ENCODE assay signal across 8 cellular contexts in the genomic region with DNA sequence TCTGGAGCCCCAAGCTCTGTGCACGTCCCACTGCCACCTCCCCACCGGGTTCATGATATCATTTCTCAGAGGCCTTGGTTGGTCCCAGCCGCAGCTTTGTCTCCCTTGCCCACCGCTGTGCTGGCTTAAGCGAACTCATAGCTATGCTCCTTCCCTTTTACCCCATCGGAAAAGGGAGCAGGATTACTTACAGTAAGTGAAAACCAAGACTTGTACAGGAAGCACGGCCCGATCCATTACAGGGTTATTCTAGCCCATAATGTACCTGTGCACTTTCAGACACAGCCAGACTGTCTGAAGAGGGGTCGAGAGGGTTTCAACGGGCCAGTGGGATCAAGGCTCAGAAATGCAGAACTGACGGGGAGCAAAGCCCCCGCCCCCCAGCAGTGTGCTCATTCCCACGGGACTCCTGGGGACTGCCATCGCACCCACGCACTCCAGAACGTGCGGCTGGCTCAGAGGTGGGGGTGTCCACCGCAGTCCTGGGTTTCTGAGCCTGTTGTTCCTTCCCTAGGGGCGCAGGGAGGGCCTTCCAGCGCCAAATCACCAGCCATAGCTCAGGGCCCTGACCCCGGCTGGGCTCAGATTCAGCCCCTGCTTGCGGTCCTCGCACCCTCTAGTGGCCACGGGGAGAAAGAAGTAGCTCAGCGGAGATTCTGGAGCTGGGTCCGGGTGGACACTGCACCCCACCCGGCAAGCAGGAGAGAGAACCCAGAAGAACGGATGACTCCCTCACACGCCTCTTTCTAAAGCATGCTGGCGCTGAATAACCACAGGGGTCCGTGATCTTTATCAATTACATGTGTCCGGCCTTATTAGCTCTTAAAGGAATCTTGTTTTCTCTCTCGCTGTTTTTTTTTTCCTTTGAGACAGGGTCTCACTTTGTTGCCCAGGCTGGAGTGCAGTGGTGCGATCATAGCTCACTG. TPM values are rescaled to one million over a fixed set of nuclear protein-coding genes. Genes with fewer than 3 reads are reported as not detected.
DNase-seq lines count a peak whose midpoint lies in the region; ATAC-seq and TF ChIP-seq lines count a peak whose summit lies in the region.

No MANE protein-coding gene starts in this region.

- peak; percentile 81 for TF ChIP-seq RAD21 in IMR-90 (IDR thresholded peaks at IDR 0.05; ENCODE audit: low read length)
- peak; percentile 89 for TF ChIP-seq RAD21 in SK-N-SH (IDR thresholded peaks at IDR 0.05; ENCODE audit: low read length)

- H3K23ac ChIP-seq in IMR-90 (ENCODE audit: low read depth, low read length), result no peak overlapping the region

- H3K18ac ChIP-seq in IMR-90 (ENCODE audit: low read depth, low read length), result no peak overlapping the region

- no peaks in the 10 kb centered on the region for H3K36me3 Mint-ChIP-seq in activated naive CD4-positive, alpha-beta T cell treated with anti-CD3 and anti-CD28 coated beads, Interleukin-2, amount 50 U/mL, for 72 hours

- H3K4me3 ChIP-seq in IMR-90 (ENCODE audit: insufficient read depth, low read depth, low read length) (no peak overlapping the region), SK-N-SH (ENCODE audit: low read depth in 2 of 2, low read length in 1 of 2) (peak overlapping the region in 1 of 2 experiments; percentile 52; a peak in 1 of 4 replicates), cardiac muscle cell (no peak overlapping the region), psoas muscle (peak overlapping the region; percentile 56)

- peak; percentile 30; the same call in 1 of the 2 replicates for TF ChIP-seq POLR2A in IMR-90 (IDR thresholded peaks at IDR 0.05; ENCODE audit: low read depth, low read length)

- dilution Hi-C loops in IMR-90 (cut with HindIII; ENCODE audit: low sequenced_read_pairs, unreplicated experiment), result no loop called here

- no peaks in the 10 kb centered on the region for H3K9me3 ChIP-seq in IMR-90 (ENCODE audit: control insufficient read depth, insufficient read depth, low read length)
- no peaks in the 10 kb centered on the region for H3K9me3 ChIP-seq in SK-N-SH
- H3K9me3 ChIP-seq in cardiac muscle cell (ENCODE audit: low read depth), result no peaks in the 10 kb centered on the region
- H3K9me3 ChIP-seq in psoas muscle, result no peaks in the 10 kb centered on the region

- H3K4me2 ChIP-seq in IMR-90 (ENCODE audit: low read depth, low read length), result peak overlapping the region; percentile 44; the same call in 1 of the 2 replicates
- H3K4me2 ChIP-seq in SK-N-SH, result peak overlapping the region; percentile 50

- H3K9me3 Mint-ChIP-seq in activated naive CD4-positive, alpha-beta T cell treated with anti-CD3 and anti-CD28 coated beads, Interleukin-2, amount 50 U/mL, for 72 hours, result no peaks in the 10 kb centered on the region

- no peak overlapping the region for H3K56ac ChIP-seq in IMR-90 (ENCODE audit: extremely low read depth, insufficient read depth, low read length)

- peak; percentile 76 for TF ChIP-seq CTCF in IMR-90 (conservative IDR thresholded peaks at IDR 0.05; ENCODE audit: low read depth, low read length)
- peak; percentile 81 for TF ChIP-seq CTCF in SK-N-SH (IDR thresholded peaks at IDR 0.05)
- peak; percentile 88 for TF ChIP-seq CTCF in cardiac muscle cell (IDR thresholded peaks at IDR 0.05; ENCODE audit: low read depth, low read length)
- TF ChIP-seq CTCF in psoas muscle (IDR thresholded peaks at IDR 0.05), result peak; percentile 87

- H3K4ac ChIP-seq in IMR-90 (ENCODE audit: low read depth, low read length), result no peak overlapping the region

- H4K91ac ChIP-seq in IMR-90 (ENCODE audit: insufficient read depth, low read depth, low read length), result no peak overlapping the region

- H4K5ac ChIP-seq in IMR-90 (ENCODE audit: low read depth, low read length), result no peak overlapping the region

- no peaks in the 10 kb centered on the region for H4K20me1 ChIP-seq in IMR-90 (ENCODE audit: insufficient read depth, low read length)
- H4K20me1 ChIP-seq in SK-N-SH (ENCODE audit: insufficient read depth), result no peaks in the 10 kb centered on the region

- H3K27me3 ChIP-seq in IMR-90 (ENCODE audit: control insufficient read depth, insufficient read depth, low read length) (no peaks in the 10 kb centered on the region), SK-N-SH (ENCODE audit: insufficient read depth) (no peaks in the 10 kb centered on the region), cardiac muscle cell (no peaks in the 10 kb centered on the region), psoas muscle (ENCODE audit: insufficient read depth in 3 of 3, low read length in 2 of 3) (no peaks in the 10 kb centered on the region)

- no peaks in the 10 kb centered on the region for H3K9me1 ChIP-seq in IMR-90 (ENCODE audit: insufficient read depth, low read length)

- no peak overlapping the region for H2BK20ac ChIP-seq in IMR-90 (ENCODE audit: low read depth, low read length)

- DNase-seq in COLO829 (ENCODE audit: low spot score) (peak; percentile 72), IMR-90 (peak; percentile 56), SK-N-SH (peak; percentile 94), cardiac muscle cell (ENCODE audit: low read depth in 1 of 2, low spot score in 1 of 2) (peak; percentile 78 to 85), psoas muscle (peak; percentile 79 to 82), ureter (ENCODE audit: low spot score) (peak; percentile 70)
- DNase-seq in activated naive CD4-positive, alpha-beta T cell treated with anti-CD3 and anti-CD28 coated beads, Interleukin-2, amount 50 U/mL, for 72 hours (ENCODE audit: low spot score in 2 of 2), result peak; percentile 67 to 74

- no TSS peak for BruUV-seq in IMR-90 (replicated peaks; lab: Mats Ljungman, UMichigan)

- H3F3A ChIP-seq in SK-N-SH (replicated peaks; ENCODE audit: insufficient read depth), result no peaks in the 10 kb centered on the region

- H2AK5ac ChIP-seq in IMR-90 (ENCODE audit: low read depth, low read length), result no peak overlapping the region

- no peak overlapping the region for H3K14ac ChIP-seq in IMR-90 (replicated peaks; ENCODE audit: low read depth, low read length)

- no peak overlapping the region for H3K9ac ChIP-seq in IMR-90 (ENCODE audit: low read depth, low read length)
- H3K9ac ChIP-seq in SK-N-SH, result no peak overlapping the region

- no peak overlapping the region for H2BK120ac ChIP-seq in IMR-90 (ENCODE audit: low read depth, low read length)

- peaks cover 0 to 5% of the 10 kb centered on the region in 2 experiments; a peak in 1 of 4 replicates for H3K79me1 ChIP-seq in IMR-90 (ENCODE audit: low read depth in 1 of 2, low read length in 2 of 2)

- H3K4me1 ChIP-seq in IMR-90 (ENCODE audit: control insufficient read depth, insufficient read depth, low read length), result peaks cover 2% of the 10 kb centered on the region; the same call in 1 of the 2 replicates
- H3K4me1 ChIP-seq in SK-N-SH (ENCODE audit: control insufficient read depth in 1 of 2, insufficient read depth in 2 of 2, low read depth in 1 of 2, low read length in 1 of 2), result peaks cover 0 to 3% of the 10 kb centered on the region in 2 experiments; a peak in 1 of 4 replicates
- no peaks in the 10 kb centered on the region for H3K4me1 ChIP-seq in cardiac muscle cell (ENCODE audit: low read depth)
- no peaks in the 10 kb centered on the region for H3K4me1 ChIP-seq in psoas muscle

- peak overlapping the region; percentile 95 for H2AFZ ChIP-seq in IMR-90 (replicated peaks; ENCODE audit: low read length, poor library complexity)
- peak overlapping the region; percentile 42; the same call in 1 of the 2 replicates for H2AFZ ChIP-seq in SK-N-SH (ENCODE audit: low read depth)

- H3K9me2 ChIP-seq in SK-N-SH, result no peaks in the 10 kb centered on the region

- in situ Hi-C loops in IMR-90 (cut with MboI; ENCODE audit: low sequenced_read_pairs), result loop anchor here (5.0 to 25.0 kb wide), 3 partner anchors 101 to 1504 kb away; a partner anchor contains a TSS

- no peak overlapping the region for H2BK5ac ChIP-seq in IMR-90 (ENCODE audit: low read depth, low read length, poor library complexity, severe bottlenecking)

- ATAC-seq in GM21367 (IDR thresholded peaks at IDR 0.05; ENCODE audit: unreplicated experiment) (peak; percentile 86), IMR-90 (ENCODE audit: low read depth) (peak; percentile 97), psoas muscle (peak; percentile 90 to 98 (median 94))
- peak; percentile 91 to 98 for ATAC-seq in activated naive CD4-positive, alpha-beta T cell treated with anti-CD3 and anti-CD28 coated beads, Interleukin-2, amount 50 U/mL, for 72 hours

- H3K36me3 ChIP-seq in IMR-90 (ENCODE audit: control insufficient read depth, insufficient read depth, low read length) (no peaks in the 10 kb centered on the region), SK-N-SH (replicated peaks in 1 of 2; ENCODE audit: control insufficient read depth in 1 of 2, insufficient read depth in 2 of 2, low read length in 1 of 2) (no peaks in the 10 kb centered on the region), cardiac muscle cell (no peaks in the 10 kb centered on the region), psoas muscle (ENCODE audit: insufficient read depth in 1 of 2, low read depth in 1 of 2) (no peaks in the 10 kb centered on the region)

- H3K27ac ChIP-seq in IMR-90 (ENCODE audit: insufficient read depth, low read length) (no peak overlapping the region), SK-N-SH (ENCODE audit: low read depth in 2 of 2, low read length in 1 of 2) (no peak overlapping the region), cardiac muscle cell (no peak overlapping the region), psoas muscle (no peak overlapping the region)

- peak overlapping the region; percentile 83 for H2AK9ac ChIP-seq in IMR-90 (replicated peaks; ENCODE audit: low read depth, low read length, poor library complexity)

- H2BK15ac ChIP-seq in IMR-90 (ENCODE audit: low read depth, low read length), result no peak overlapping the region

- no peak overlapping the region for H3K27ac Mint-ChIP-seq in activated naive CD4-positive, alpha-beta T cell treated with anti-CD3 and anti-CD28 coated beads, Interleukin-2, amount 50 U/mL, for 72 hours

- CTCF ChIA-PET in IMR-90 (lab: Yijun Ruan, JAX) (interaction anchor here (0.5 to 1.9 kb wide), 30 partner anchors 9 to 1986 kb away, joined by 3 to 9 read pairs (median 3); a partner anchor contains a TSS), SK-N-SH (lab: Yijun Ruan, JAX) (interaction anchor here (0.6 to 4.0 kb wide), 65 partner anchors 8 to 1479 kb away, joined by 3 to 72 read pairs (median 5); a partner anchor contains a TSS)

- TF ChIP-seq EP300 in SK-N-SH (IDR thresholded peaks at IDR 0.05; ENCODE audit: borderline replicate concordance in 1 of 2, low read depth in 1 of 2, low read length in 1 of 2), result no peak

- no peaks in the 10 kb centered on the region for H3K79me2 ChIP-seq in SK-N-SH (ENCODE audit: insufficient read depth)

- POLR2A ChIA-PET in IMR-90 (lab: Charles Lee; ENCODE audit: unreplicated experiment) (interaction anchor here (0.6 kb wide), 2 partner anchors 9 to 41 kb away, joined by 3 to 4 read pairs; no protein-coding TSS in a partner anchor), SK-N-SH (lab: Yijun Ruan, JAX) (interaction anchor here (0.5 to 1.5 kb wide), 4 partner anchors 13 to 140 kb away, joined by 3 read pairs; a partner anchor contains a TSS)

- WGBS in IMR-90 (ENCODE audit: extremely low coverage in 2 of 2, insufficient read length in 1 of 2), 2 experiments, result 47% methylated on average over 17 of the region's 34 CpGs; no CpG with 5 or more reads in 1 of the 2 experiments
- WGBS in SK-N-SH (ENCODE audit: low lambda C conversion rate), result 31% methylated on average over 25 of the region's 34 CpGs
- WGBS in psoas muscle, 3 donors, result 18 to 24% (median 20%) methylated on average over 34 of the region's 34 CpGs

- no peak overlapping the region; a peak in 1 of 4 replicates for H4K8ac ChIP-seq in IMR-90 (ENCODE audit: low read depth in 2 of 2, low read length in 2 of 2)

- intact Hi-C loops in IMR-90 (cut with micrococcal nuclease), result loop anchor here (1.0 to 5.0 kb wide), 3 partner anchors 41 to 121 kb away; no protein-coding TSS in a partner anchor
- intact Hi-C loops in psoas muscle (cut with DNase I), result loop anchor here (2.0 to 10.0 kb wide), 5 partner anchors 84 to 444 kb away; a partner anchor contains a TSS

RNA-seq across cellular contexts. Expression of a gene that starts 44.9 kb away (rescaled TPM):
- total RNA-seq in IMR-90 (2012; rRNA removed), result 28.3 and 45.8 TPM in 2 replicates
- polyA plus RNA-seq in IMR-90 (2012; rRNA removed), result 13.9 and 17.8 TPM in 2 replicates
- polyA plus RNA-seq in IMR-90 (2012; cell fraction: cytosol; rRNA removed), result 3.1 and 3.8 TPM in 2 replicates
- 10.5 and 40.9 TPM in 2 replicates for polyA plus RNA-seq in IMR-90 (2012; cell fraction: nucleus; rRNA removed; ENCODE audit: low replicate concordance)
- 8.4 and 8.6 TPM in 2 replicates for polyA plus RNA-seq in SK-N-SH (2012; rRNA removed)
- polyA plus RNA-seq in SK-N-SH (2012; cell fraction: cytosol; rRNA removed), result 11.0 and 13.7 TPM in 2 replicates
- polyA plus RNA-seq in SK-N-SH (2012; cell fraction: nucleus; rRNA removed), result 24.5 and 33.7 TPM in 2 replicates
- 100 to 1,000 TPM; 154 to 171 TPM for total RNA-seq in activated naive CD4-positive, alpha-beta T cell treated with anti-CD3 and anti-CD28 coated beads, Interleukin-2, amount 50 U/mL, for 72 hours
- 41.4 and 77.0 TPM in 2 replicates for total RNA-seq in cardiac muscle cell
- 45.1 and 69.8 TPM in 2 replicates for polyA plus RNA-seq in cardiac muscle cell
- 100 to 1,000 TPM in 3 of 4 donors, 10 to 100 TPM in 1; 87.5 to 135 (median 120) TPM for total RNA-seq in psoas muscle
- 100 to 1,000 TPM in 1 of 3 donors, 10 to 100 TPM in 2; 41.6 to 108 (median 47.1) TPM for polyA plus RNA-seq in psoas muscle
- 143 TPM for total RNA-seq in ureter
